1 cellular context compared by ENCODE assay signal in genomic region chr20:62872184-62872862, GRCh38.
TF ChIP-seq lines count a peak whose summit lies in the region.

No MANE protein-coding gene starts in this region.

TF ChIP-seq in HepG2, 621 proteins besides CTCF, POLR2A, EP300 and RAD21 (continued from another document):
- TF ChIP-seq HNF1B (CRISPR knock-in tag; IDR thresholded peaks at IDR 0.05) (0 out of 2 replicates have a peak, but pooled peaks have one; percentile 31), ZSCAN5A (CRISPR knock-in tag; IDR thresholded peaks at IDR 0.05; ENCODE audit: borderline replicate concordance) (no peak), MAX (IDR thresholded peaks at IDR 0.05) (peak; percentile 35; the same call in 1 of the 2 replicates), KDM2A (CRISPR knock-in tag; IDR thresholded peaks at IDR 0.05; ENCODE audit: borderline replicate concordance, low read depth) (peak; percentile 67; the same call in 1 of the 2 replicates), ZNF850 (CRISPR knock-in tag; conservative IDR thresholded peaks at IDR 0.05) (no peak), ONECUT2 (CRISPR knock-in tag; IDR thresholded peaks at IDR 0.05) (no peak), HDAC2 (CRISPR knock-in tag; IDR thresholded peaks at IDR 0.05) (peak; percentile 73), U2AF1 (optimal IDR thresholded peaks at IDR 0.05; ENCODE audit: low read depth, low read length) (no peak), ZNF24 (IDR thresholded peaks at IDR 0.05) (0 out of 2 replicates have a peak, but pooled peaks have one; percentile 12), DDIT3 (CRISPR knock-in tag; IDR thresholded peaks at IDR 0.05) (no peak), ZNF644 (CRISPR knock-in tag; IDR thresholded peaks at IDR 0.05; ENCODE audit: low read depth) (peak; percentile 88), HOXA3 (CRISPR knock-in tag; IDR thresholded peaks at IDR 0.05) (peak; percentile 69), ZNF44 (CRISPR knock-in tag; IDR thresholded peaks at IDR 0.05) (peak; percentile 18; the same call in 1 of the 2 replicates), PBX3 (CRISPR knock-in tag; IDR thresholded peaks at IDR 0.05; ENCODE audit: borderline replicate concordance) (no peak), RORA (CRISPR knock-in tag; IDR thresholded peaks at IDR 0.05) (no peak), ZNF773 (CRISPR knock-in tag; IDR thresholded peaks at IDR 0.05; ENCODE audit: borderline replicate concordance) (no peak), ZNF180 (CRISPR knock-in tag; IDR thresholded peaks at IDR 0.05; ENCODE audit: borderline replicate concordance, low read depth) (0 out of 2 replicates have a peak, but pooled peaks have one; percentile 7), ZNF557 (CRISPR knock-in tag; IDR thresholded peaks at IDR 0.05) (no peak), IKZF5 (CRISPR knock-in tag; IDR thresholded peaks at IDR 0.05) (peak; percentile 10; the same call in 1 of the 2 replicates), IRF1 (CRISPR knock-in tag; IDR thresholded peaks at IDR 0.05; ENCODE audit: low read depth) (no peak), ZNF317 (CRISPR knock-in tag; IDR thresholded peaks at IDR 0.05) (0 out of 2 replicates have a peak, but pooled peaks have one; percentile 26), PHF21A (CRISPR knock-in tag; IDR thresholded peaks at IDR 0.05) (peak; percentile 56; the same call in 1 of the 2 replicates), THYN1 (CRISPR knock-in tag; IDR thresholded peaks at IDR 0.05; ENCODE audit: borderline replicate concordance, low read depth) (no peak), FOXA1 (IDR thresholded peaks at IDR 0.05) (no peak), FOXA1 (CRISPR knock-in tag; IDR thresholded peaks at IDR 0.05) (peak; percentile 83), TFE3 (CRISPR knock-in tag; IDR thresholded peaks at IDR 0.05) (peak; percentile 11; the same call in 1 of the 2 replicates), MXD4 (CRISPR knock-in tag; IDR thresholded peaks at IDR 0.05) (peak; percentile 23; the same call in 1 of the 2 replicates), SALL1 (CRISPR knock-in tag; IDR thresholded peaks at IDR 0.05) (peak; percentile 56), ELF3 (CRISPR knock-in tag; IDR thresholded peaks at IDR 0.05) (peak; percentile 38; the same call in 1 of the 2 replicates), CEBPB (IDR thresholded peaks at IDR 0.05; ENCODE audit: borderline replicate concordance, low read depth, low read length) (peak; percentile 92), ZNF724P (CRISPR knock-in tag; IDR thresholded peaks at IDR 0.05; ENCODE audit: borderline replicate concordance) (0 out of 2 replicates have a peak, but pooled peaks have one; percentile 31), ZNF576 (CRISPR knock-in tag; IDR thresholded peaks at IDR 0.05) (no peak), HNRNPLL (IDR thresholded peaks at IDR 0.05; ENCODE audit: low read depth, low read length, poor library complexity, severe bottlenecking) (peak; percentile 55), ZNF616 (CRISPR knock-in tag; IDR thresholded peaks at IDR 0.05; ENCODE audit: low read depth) (no peak), MTF2 (CRISPR knock-in tag; IDR thresholded peaks at IDR 0.05; ENCODE audit: borderline replicate concordance) (no peak), MLX (CRISPR knock-in tag; IDR thresholded peaks at IDR 0.05) (no peak), FOXO1 (CRISPR knock-in tag; IDR thresholded peaks at IDR 0.05) (peak; percentile 45; the same call in 1 of the 2 replicates), GATAD2A (CRISPR knock-in tag; IDR thresholded peaks at IDR 0.05) (peak; percentile 66), GABPB1 (CRISPR knock-in tag; IDR thresholded peaks at IDR 0.05) (peak; percentile 14; the same call in 1 of the 2 replicates), TEAD3 (CRISPR knock-in tag; optimal IDR thresholded peaks at IDR 0.05; ENCODE audit: borderline replicate concordance) (peak; percentile 85), FOXA3 (CRISPR knock-in tag; IDR thresholded peaks at IDR 0.05) (peak; percentile 70), CEBPZ (IDR thresholded peaks at IDR 0.05; ENCODE audit: low read length) (no peak)
